ENCODE assay signal across 1 cellular context in the genomic region with DNA sequence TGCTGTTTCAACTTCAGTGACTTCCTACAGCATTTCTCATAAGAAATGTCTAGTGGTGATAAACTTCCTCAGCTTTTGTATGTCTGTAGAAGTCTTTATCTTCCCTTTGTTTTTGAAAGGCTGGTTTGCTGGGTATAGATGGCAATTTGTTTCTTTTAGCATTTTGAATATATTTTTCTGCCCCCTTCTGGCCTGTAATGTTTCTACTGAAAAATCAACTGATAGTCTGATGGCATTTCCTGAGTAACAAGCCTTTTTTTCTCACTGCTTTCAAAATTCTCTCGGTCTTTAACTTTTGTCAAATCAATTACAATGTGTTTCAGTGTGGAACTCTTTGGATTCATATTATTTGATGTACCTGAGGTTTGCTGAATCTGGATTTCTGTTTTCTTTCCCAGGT.
TF ChIP-seq lines count a peak whose summit lies in the region.

No MANE protein-coding gene starts in this region.

TF ChIP-seq in GM23338, 12 proteins besides CTCF, POLR2A, EP300 and RAD21 (continued from another document):
- TF ChIP-seq, protein P1, sequence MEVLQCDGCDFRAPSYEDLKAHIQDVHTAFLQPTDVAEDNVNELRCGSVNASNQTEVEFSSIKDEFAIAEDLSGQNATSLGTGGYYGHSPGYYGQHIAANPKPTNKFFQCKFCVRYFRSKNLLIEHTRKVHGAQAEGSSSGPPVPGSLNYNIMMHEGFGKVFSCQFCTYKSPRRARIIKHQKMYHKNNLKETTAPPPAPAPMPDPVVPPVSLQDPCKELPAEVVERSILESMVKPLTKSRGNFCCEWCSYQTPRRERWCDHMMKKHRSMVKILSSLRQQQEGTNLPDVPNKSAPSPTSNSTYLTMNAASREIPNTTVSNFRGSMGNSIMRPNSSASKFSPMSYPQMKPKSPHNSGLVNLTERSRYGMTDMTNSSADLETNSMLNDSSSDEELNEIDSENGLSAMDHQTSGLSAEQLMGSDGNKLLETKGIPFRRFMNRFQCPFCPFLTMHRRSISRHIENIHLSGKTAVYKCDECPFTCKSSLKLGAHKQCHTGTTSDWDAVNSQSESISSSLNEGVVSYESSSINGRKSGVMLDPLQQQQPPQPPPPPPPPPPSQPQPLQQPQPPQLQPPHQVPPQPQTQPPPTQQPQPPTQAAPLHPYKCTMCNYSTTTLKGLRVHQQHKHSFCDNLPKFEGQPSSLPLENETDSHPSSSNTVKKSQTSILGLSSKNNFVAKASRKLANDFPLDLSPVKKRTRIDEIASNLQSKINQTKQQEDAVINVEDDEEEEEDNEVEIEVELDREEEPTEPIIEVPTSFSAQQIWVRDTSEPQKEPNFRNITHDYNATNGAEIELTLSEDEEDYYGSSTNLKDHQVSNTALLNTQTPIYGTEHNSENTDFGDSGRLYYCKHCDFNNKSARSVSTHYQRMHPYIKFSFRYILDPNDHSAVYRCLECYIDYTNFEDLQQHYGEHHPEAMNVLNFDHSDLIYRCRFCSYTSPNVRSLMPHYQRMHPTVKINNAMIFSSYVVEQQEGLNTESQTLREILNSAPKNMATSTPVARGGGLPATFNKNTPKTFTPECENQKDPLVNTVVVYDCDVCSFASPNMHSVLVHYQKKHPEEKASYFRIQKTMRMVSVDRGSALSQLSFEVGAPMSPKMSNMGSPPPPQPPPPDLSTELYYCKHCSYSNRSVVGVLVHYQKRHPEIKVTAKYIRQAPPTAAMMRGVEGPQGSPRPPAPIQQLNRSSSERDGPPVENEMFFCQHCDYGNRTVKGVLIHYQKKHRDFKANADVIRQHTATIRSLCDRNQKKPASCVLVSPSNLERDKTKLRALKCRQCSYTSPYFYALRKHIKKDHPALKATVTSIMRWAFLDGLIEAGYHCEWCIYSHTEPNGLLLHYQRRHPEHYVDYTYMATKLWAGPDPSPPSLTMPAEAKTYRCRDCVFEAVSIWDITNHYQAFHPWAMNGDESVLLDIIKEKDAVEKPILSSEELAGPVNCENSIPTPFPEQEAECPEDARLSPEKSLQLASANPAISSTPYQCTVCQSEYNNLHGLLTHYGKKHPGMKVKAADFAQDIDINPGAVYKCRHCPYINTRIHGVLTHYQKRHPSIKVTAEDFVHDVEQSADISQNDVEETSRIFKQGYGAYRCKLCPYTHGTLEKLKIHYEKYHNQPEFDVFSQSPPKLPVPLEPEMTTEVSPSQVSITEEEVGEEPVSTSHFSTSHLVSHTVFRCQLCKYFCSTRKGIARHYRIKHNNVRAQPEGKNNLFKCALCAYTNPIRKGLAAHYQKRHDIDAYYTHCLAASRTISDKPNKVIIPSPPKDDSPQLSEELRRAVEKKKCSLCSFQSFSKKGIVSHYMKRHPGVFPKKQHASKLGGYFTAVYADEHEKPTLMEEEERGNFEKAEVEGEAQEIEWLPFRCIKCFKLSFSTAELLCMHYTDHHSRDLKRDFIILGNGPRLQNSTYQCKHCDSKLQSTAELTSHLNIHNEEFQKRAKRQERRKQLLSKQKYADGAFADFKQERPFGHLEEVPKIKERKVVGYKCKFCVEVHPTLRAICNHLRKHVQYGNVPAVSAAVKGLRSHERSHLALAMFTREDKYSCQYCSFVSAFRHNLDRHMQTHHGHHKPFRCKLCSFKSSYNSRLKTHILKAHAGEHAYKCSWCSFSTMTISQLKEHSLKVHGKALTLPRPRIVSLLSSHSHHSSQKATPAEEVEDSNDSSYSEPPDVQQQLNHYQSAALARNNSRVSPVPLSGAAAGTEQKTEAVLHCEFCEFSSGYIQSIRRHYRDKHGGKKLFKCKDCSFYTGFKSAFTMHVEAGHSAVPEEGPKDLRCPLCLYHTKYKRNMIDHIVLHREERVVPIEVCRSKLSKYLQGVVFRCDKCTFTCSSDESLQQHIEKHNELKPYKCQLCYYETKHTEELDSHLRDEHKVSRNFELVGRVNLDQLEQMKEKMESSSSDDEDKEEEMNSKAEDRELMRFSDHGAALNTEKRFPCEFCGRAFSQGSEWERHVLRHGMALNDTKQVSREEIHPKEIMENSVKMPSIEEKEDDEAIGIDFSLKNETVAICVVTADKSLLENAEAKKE (CRISPR knock-in tag; IDR thresholded peaks at IDR 0.05), result no peak
- TF ChIP-seq, protein P2, sequence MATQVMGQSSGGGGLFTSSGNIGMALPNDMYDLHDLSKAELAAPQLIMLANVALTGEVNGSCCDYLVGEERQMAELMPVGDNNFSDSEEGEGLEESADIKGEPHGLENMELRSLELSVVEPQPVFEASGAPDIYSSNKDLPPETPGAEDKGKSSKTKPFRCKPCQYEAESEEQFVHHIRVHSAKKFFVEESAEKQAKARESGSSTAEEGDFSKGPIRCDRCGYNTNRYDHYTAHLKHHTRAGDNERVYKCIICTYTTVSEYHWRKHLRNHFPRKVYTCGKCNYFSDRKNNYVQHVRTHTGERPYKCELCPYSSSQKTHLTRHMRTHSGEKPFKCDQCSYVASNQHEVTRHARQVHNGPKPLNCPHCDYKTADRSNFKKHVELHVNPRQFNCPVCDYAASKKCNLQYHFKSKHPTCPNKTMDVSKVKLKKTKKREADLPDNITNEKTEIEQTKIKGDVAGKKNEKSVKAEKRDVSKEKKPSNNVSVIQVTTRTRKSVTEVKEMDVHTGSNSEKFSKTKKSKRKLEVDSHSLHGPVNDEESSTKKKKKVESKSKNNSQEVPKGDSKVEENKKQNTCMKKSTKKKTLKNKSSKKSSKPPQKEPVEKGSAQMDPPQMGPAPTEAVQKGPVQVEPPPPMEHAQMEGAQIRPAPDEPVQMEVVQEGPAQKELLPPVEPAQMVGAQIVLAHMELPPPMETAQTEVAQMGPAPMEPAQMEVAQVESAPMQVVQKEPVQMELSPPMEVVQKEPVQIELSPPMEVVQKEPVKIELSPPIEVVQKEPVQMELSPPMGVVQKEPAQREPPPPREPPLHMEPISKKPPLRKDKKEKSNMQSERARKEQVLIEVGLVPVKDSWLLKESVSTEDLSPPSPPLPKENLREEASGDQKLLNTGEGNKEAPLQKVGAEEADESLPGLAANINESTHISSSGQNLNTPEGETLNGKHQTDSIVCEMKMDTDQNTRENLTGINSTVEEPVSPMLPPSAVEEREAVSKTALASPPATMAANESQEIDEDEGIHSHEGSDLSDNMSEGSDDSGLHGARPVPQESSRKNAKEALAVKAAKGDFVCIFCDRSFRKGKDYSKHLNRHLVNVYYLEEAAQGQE (IDR thresholded peaks at IDR 0.05; ENCODE audit: unreplicated experiment), result no peak
- TF ChIP-seq ZNF114 (CRISPR knock-in tag; IDR thresholded peaks at IDR 0.05) (no peak), STAT1 (IDR thresholded peaks at IDR 0.05; ENCODE audit: unreplicated experiment) (no peak), EZH2 (IDR thresholded peaks at IDR 0.05; ENCODE audit: low read depth, unreplicated experiment) (no peak), POLR2AphosphoS5 (IDR thresholded peaks at IDR 0.05; ENCODE audit: low read depth) (no peak), NANOG (IDR thresholded peaks at IDR 0.05; ENCODE audit: borderline replicate concordance) (no peak), CREB1 (CRISPR knock-in tag; IDR thresholded peaks at IDR 0.05; ENCODE audit: low read depth) (no peak), JUNB (IDR thresholded peaks at IDR 0.05; ENCODE audit: unreplicated experiment) (no peak)
